ENCODE assay signal across 8 cellular contexts in the genomic region with DNA sequence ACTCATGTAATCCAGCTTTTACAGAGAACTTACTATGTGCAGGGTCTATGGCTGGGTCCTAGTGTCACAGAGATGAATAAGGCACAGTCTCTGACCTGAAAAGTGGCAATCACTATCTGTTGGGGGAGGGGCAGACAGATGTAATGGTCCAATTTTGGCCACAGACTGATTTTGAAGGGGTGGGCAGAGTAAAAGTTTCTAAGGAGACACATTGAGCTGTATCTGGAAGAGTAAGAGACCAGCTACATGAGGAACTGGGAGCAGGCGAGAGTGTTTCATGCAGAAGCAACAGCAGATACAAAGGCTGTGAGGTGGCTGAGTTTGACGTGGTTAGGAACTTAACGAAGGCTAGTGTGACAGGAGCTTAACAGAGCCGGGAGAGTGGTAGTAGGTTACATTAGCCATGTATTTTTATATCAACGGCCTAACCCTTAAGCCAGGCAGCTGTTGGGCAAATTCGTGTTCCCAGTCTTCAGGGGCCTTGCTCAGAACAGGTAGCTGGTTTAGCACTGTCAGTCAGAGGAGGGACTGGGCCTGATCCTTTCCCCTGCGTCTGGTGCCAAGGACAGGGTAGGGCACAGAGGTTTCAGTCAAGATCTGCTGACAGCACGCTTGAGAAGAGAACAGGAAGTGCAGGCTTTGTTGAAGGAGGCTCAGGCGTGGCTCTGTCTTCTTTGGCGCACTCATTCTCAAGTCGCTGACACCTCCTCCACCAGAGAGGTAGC. TPM values are rescaled to one million over a fixed set of nuclear protein-coding genes. Genes with fewer than 3 reads are reported as not detected.
A peak's percentile ranks its signal among the peaks of the same experiment; 100 is the strongest.
DNase-seq lines count a peak whose midpoint lies in the region; ATAC-seq and TF ChIP-seq lines count a peak whose summit lies in the region.

No MANE protein-coding gene starts in this region.

- H3K4me3 Mint-ChIP-seq in naive thymus-derived CD8-positive, alpha-beta T cell, result peak overlapping the region; percentile 79 to 98 (median 92)
- peak overlapping the region; percentile 90 for H3K4me3 Mint-ChIP-seq in type B pancreatic cell

- TF ChIP-seq CTCF in type B pancreatic cell (conservative IDR thresholded peaks at IDR 0.05) (no peak), GM20000 (IDR thresholded peaks at IDR 0.05; ENCODE audit: extremely low read depth, missing control alignments) (no peak)

- peak overlapping the region; percentile 94 to 100 (median 100) for H3K27ac Mint-ChIP-seq in naive thymus-derived CD8-positive, alpha-beta T cell
- peak overlapping the region; percentile 99 for H3K27ac Mint-ChIP-seq in type B pancreatic cell

- H3K4me1 Mint-ChIP-seq in naive thymus-derived CD8-positive, alpha-beta T cell, result peaks cover 40 to 66% (median 58%) of the 10 kb centered on the region in 4 donors
- H3K4me1 Mint-ChIP-seq in type B pancreatic cell (ENCODE audit: unreplicated experiment), result peaks cover 27% of the 10 kb centered on the region

- DNase-seq in DMS53 (lab: John Stamatoyannopoulos, UW) (peak; percentile 68), DMS53 treated with DMSO at 0.1 percent for 48 hours (lab: John Stamatoyannopoulos, UW; ENCODE audit: unreplicated experiment) (no peak), T-helper 9 cell (peak; percentile 49), caudate nucleus (lab: John Stamatoyannopoulos, UW) (peak in 12 of 61 donors; percentile 37 to 76 (median 60)), type B pancreatic cell (ENCODE audit: extremely low spot score, unreplicated experiment) (no peak), GM20000 (ENCODE audit: low spot score) (no peak)
- DNase-seq in naive thymus-derived CD8-positive, alpha-beta T cell, result peak in 9 of 10 donors; percentile 34 to 88 (median 73)

- H3K27ac ChIP-seq in caudate nucleus (ENCODE audit: low read depth, low read length), result peak overlapping the region; percentile 94

- no peaks in the 10 kb centered on the region for H3K36me3 Mint-ChIP-seq in naive thymus-derived CD8-positive, alpha-beta T cell
- no peaks in the 10 kb centered on the region for H3K36me3 Mint-ChIP-seq in type B pancreatic cell

- no peaks in the 10 kb centered on the region for H3K9me3 Mint-ChIP-seq in naive thymus-derived CD8-positive, alpha-beta T cell
- H3K9me3 Mint-ChIP-seq in type B pancreatic cell, result no peaks in the 10 kb centered on the region

- peaks cover 0 to 1% (median 0%) of the 10 kb centered on the region in 5 donors for H3K27me3 Mint-ChIP-seq in naive thymus-derived CD8-positive, alpha-beta T cell
- no peaks in the 10 kb centered on the region for H3K27me3 Mint-ChIP-seq in type B pancreatic cell

- POLR2A ChIA-PET in naive thymus-derived CD8-positive, alpha-beta T cell (lab: Charles Lee), result interaction anchor here (1.0 to 14.9 kb wide), 31 partner anchors 8 to 240 kb away, joined by 3 to 406 read pairs (median 7); a partner anchor contains a TSS

- peak; percentile 40 for ATAC-seq in HG03432 (IDR thresholded peaks at IDR 0.05; ENCODE audit: unreplicated experiment)
- peak; percentile 60 to 71 for ATAC-seq in naive thymus-derived CD8-positive, alpha-beta T cell

RNA-seq across cellular contexts. Expression of a gene that starts 1.4 kb away (rescaled TPM):
- total RNA-seq in naive thymus-derived CD8-positive, alpha-beta T cell, result 100 to 1,000 TPM in 1 of 2 experiments, 10 to 100 TPM in 1; 98.7 to 101 TPM
- polyA plus RNA-seq in naive thymus-derived CD8-positive, alpha-beta T cell, result 10 to 100 TPM; 33.4 to 39.0 (median 38.9) TPM
- total RNA-seq in type B pancreatic cell (ENCODE audit: low replicate concordance), result 38.9 and 53.3 TPM in 2 replicates

RNA-seq across cellular contexts. Expression of a gene that starts 13.3 kb away (rescaled TPM):
- total RNA-seq in naive thymus-derived CD8-positive, alpha-beta T cell, result 10 to 100 TPM; 78.4 to 79.3 TPM
- 100 to 1,000 TPM; 125 to 175 (median 144) TPM for polyA plus RNA-seq in naive thymus-derived CD8-positive, alpha-beta T cell
- 30.8 and 42.9 TPM in 2 replicates for total RNA-seq in type B pancreatic cell (ENCODE audit: low replicate concordance)

RNA-seq across cellular contexts. Expression of a gene that starts 45.7 kb away (rescaled TPM):
- 10 to 100 TPM; 23.0 to 23.1 TPM for total RNA-seq in naive thymus-derived CD8-positive, alpha-beta T cell
- 10 to 100 TPM; 13.6 to 24.2 (median 21.9) TPM for polyA plus RNA-seq in naive thymus-derived CD8-positive, alpha-beta T cell
- total RNA-seq in type B pancreatic cell (ENCODE audit: low replicate concordance), result 42.3 and 43.1 TPM in 2 replicates

RNA-seq across cellular contexts. Expression of a gene that starts 56.7 kb away (rescaled TPM):
- total RNA-seq in naive thymus-derived CD8-positive, alpha-beta T cell, result 100 to 1,000 TPM; 106 to 126 TPM
- polyA plus RNA-seq in naive thymus-derived CD8-positive, alpha-beta T cell, result 10 to 100 TPM; 31.8 to 50.9 (median 44.9) TPM
- total RNA-seq in type B pancreatic cell (ENCODE audit: low replicate concordance), result 74.6 and 77.4 TPM in 2 replicates

Comparison
In these comparisons a context has a peak if more than half of its experiments do, and no peak if none do; other contexts are left out.
1. DNase-seq: peak in DMS53 (single experiment), T-helper 9 cell (single experiment) and naive thymus-derived CD8-positive, alpha-beta T cell (9 of 10); none in DMS53 treated with DMSO at 0.1 percent for 48 hours (single experiment), type B pancreatic cell (single experiment) and GM20000 (single experiment).